Comparison of ENCODE assay signal across 8 cellular contexts in the genomic region with DNA sequence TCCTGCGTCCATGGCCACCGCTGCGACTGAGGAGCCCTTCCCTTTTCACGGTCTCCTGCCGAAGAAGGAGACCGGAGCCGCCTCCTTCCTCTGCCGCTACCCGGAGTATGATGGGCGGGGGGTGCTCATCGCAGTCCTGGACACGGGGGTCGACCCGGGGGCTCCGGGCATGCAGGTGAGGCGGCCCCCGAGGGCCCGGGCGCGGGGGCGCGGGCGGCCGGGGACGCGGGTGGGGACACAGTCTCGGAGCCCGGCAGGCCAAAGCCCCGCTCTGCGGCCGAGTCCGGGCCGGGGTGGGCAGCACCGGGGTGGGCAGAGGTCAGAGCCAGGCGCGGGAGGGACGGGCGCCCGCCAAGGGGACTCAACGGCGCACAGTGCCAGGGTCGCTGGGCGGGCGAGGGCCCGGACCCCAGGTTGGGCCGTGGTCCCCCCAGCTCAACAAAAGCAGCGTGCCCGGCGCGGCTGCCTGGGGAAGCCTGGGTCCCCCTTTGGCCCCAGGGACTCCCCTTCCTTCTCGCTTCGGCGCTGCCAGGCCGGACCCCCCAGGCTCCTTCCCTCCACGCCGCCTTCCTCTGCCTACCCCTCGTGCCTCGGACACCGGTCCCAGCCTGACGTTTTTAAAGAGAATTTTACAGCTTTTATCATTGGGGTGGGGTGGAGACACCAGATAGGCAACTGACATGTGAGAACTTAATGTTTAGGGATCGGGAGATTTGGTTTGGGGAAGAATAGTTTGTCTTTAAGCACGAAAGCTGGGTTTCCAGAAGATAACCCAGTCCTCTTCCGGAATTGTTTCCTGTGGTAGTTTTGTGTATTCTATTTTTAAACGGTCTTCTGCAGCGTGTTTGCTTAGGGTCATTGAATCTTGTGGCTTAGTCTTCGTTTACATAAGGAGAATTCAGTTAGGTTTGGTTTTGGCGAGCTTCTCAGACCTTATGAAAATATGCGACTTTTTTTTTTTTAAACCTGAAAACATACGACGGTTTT.
DNase-seq lines count a peak whose midpoint lies in the region; ATAC-seq and TF ChIP-seq lines count a peak whose summit lies in the region.

No MANE protein-coding gene starts in this region.

- peak overlapping the region; percentile 99 for H3K27ac ChIP-seq in parathyroid adenoma

- peaks cover 3% of the 10 kb centered on the region for H3K4me1 ChIP-seq in parathyroid adenoma

- peaks cover 65% of the 10 kb centered on the region for H3K4me1 Mint-ChIP-seq in activated naive CD4-positive, alpha-beta T cell treated with anti-CD3 and anti-CD28 coated beads, Interleukin-2, amount 10 ng/mL, durations not matched to agents 7 days and 5 days

- peak overlapping the region; percentile 84 for H3K4me3 ChIP-seq in parathyroid adenoma (ENCODE audit: low read depth, low read length)

- H3K9me3 ChIP-seq in parathyroid adenoma (ENCODE audit: control insufficient read depth, low read length), result no peaks in the 10 kb centered on the region

- H3K27me3 Mint-ChIP-seq in activated naive CD4-positive, alpha-beta T cell treated with anti-CD3 and anti-CD28 coated beads, Interleukin-2, amount 10 ng/mL, durations not matched to agents 7 days and 5 days, result no peaks in the 10 kb centered on the region

- no peaks in the 10 kb centered on the region for H3K9me3 Mint-ChIP-seq in activated naive CD4-positive, alpha-beta T cell treated with anti-CD3 and anti-CD28 coated beads, Interleukin-2, amount 10 ng/mL, durations not matched to agents 7 days and 5 days

- peak overlapping the region; percentile 72 for H3K4me2 ChIP-seq in parathyroid adenoma (ENCODE audit: low read length)

- TF ChIP-seq CTCF in parathyroid adenoma (IDR thresholded peaks at IDR 0.05), result no peak

- peaks cover 28% of the 10 kb centered on the region for H3K36me3 Mint-ChIP-seq in activated naive CD4-positive, alpha-beta T cell treated with anti-CD3 and anti-CD28 coated beads, Interleukin-2, amount 10 ng/mL, durations not matched to agents 7 days and 5 days

- CTCF ChIA-PET in activated naive CD4-positive, alpha-beta T cell treated with anti-CD3 and anti-CD28 coated beads, Interleukin-2, amount 10 ng/mL, durations not matched to agents 7 days and 5 days (lab: Charles Lee), result interaction anchor here (1.0 to 2.8 kb wide), 3 partner anchors 17 to 249 kb away, joined by 3 to 12 read pairs (median 3); a partner anchor contains a TSS

- H3K36me3 ChIP-seq in parathyroid adenoma (ENCODE audit: control insufficient read depth, insufficient read depth, low read length), result no peaks in the 10 kb centered on the region

- H3K79me2 ChIP-seq in parathyroid adenoma, result peaks cover 10% of the 10 kb centered on the region

- no peaks in the 10 kb centered on the region for H3K27me3 ChIP-seq in parathyroid adenoma (ENCODE audit: control insufficient read depth, insufficient read depth, low read length)

- peak overlapping the region; percentile 46 for H3K9ac ChIP-seq in parathyroid adenoma

- intact Hi-C loops in head of caudate nucleus (cut with DNase I), result loop anchor here (5.0 to 10.0 kb wide), 2 partner anchors 57 to 250 kb away; a partner anchor contains a TSS

- peak overlapping the region; percentile 91 for H2AFZ ChIP-seq in parathyroid adenoma

- H3K4me3 Mint-ChIP-seq in activated naive CD4-positive, alpha-beta T cell treated with anti-CD3 and anti-CD28 coated beads, Interleukin-2, amount 10 ng/mL, durations not matched to agents 7 days and 5 days, result peak overlapping the region; percentile 97

- peak; percentile 23 for ATAC-seq in HG02840 (IDR thresholded peaks at IDR 0.05; ENCODE audit: low FRiP score, unreplicated experiment)

- peak in 4 of 6 experiments; percentile 26 to 57 (median 35) for DNase-seq in stimulated activated naive CD4-positive, alpha-beta T cell (lab: John Stamatoyannopoulos, UW)
- no peak for DNase-seq in stimulated activated naive CD4-positive, alpha-beta T cell treated with Interleukin-2 at 50 U/mL for 16 hours (lab: John Stamatoyannopoulos, UW)
- DNase-seq in NCI-H748 (lab: John Stamatoyannopoulos, UW; ENCODE audit: unreplicated experiment) (peak; percentile 39), head of caudate nucleus (peak in 25 of 42 donors; percentile 11 to 57 (median 25)), NCI-H2196 treated with DMSO at 0.1 percent for 48 hours (lab: John Stamatoyannopoulos, UW; ENCODE audit: unreplicated experiment) (no peak)
- peak; percentile 46 for DNase-seq in activated naive CD4-positive, alpha-beta T cell treated with anti-CD3 and anti-CD28 coated beads, Interleukin-2, amount 10 ng/mL, durations not matched to agents 7 days and 5 days

- H3K27ac Mint-ChIP-seq in activated naive CD4-positive, alpha-beta T cell treated with anti-CD3 and anti-CD28 coated beads, Interleukin-2, amount 10 ng/mL, durations not matched to agents 7 days and 5 days, result peak overlapping the region; percentile 100

Comparison
In these comparisons a context has a peak if more than half of its experiments do, and no peak if none do; other contexts are left out.
1. DNase-seq: peak in stimulated activated naive CD4-positive, alpha-beta T cell (4 of 6), NCI-H748 (single experiment), activated naive CD4-positive, alpha-beta T cell treated with anti-CD3 and anti-CD28 coated beads, Interleukin-2, amount 10 ng/mL, durations not matched to agents 7 days and 5 days (single experiment) and head of caudate nucleus (25 of 42); none in stimulated activated naive CD4-positive, alpha-beta T cell treated with Interleukin-2 at 50 U/mL for 16 hours (single experiment) and NCI-H2196 treated with DMSO at 0.1 percent for 48 hours (single experiment).